29 cellular contexts compared by ENCODE assay signal in genomic region chr17:11372692-11373091, GRCh38.
"Had no signal": no experiment of that assay in that cellular context is flagged by ENCODE, and none has a peak within 500 bp of the region (broad histone marks: within the 10 kb centered on the region; RNA-seq: fewer than 3 reads in every experiment).

No MANE protein-coding gene starts in this region.

- H3K9me3 ChIP-seq: Peyer's patch, SJCRH30 had no signal

- H3K9ac ChIP-seq: SK-N-SH had no signal

- H3K27me3 ChIP-seq: brain microvascular endothelial cell, cardiac muscle cell, Peyer's patch, SJCRH30 had no signal

- DNase-seq: activated CD4-positive, alpha-beta T cell treated with anti-CD3 and anti-CD28 coated beads for 48 hours; activated CD4-positive, alpha-beta T cell treated with anti-CD3 and anti-CD28 coated beads, Interleukin-2, amount 50 U/mL, for 4 hours; activated CD4-positive, CD25-positive, alpha-beta regulatory T cell treated with anti-CD3 and anti-CD28 coated beads, Interleukin-2, amount 50 U/mL, for 72 hours; activated CD8-positive, alpha-beta memory T cell treated with anti-CD3 and anti-CD28 coated beads, Interleukin-2, amount 10 ng/mL, durations not matched to agents 7 days and 5 days; activated effector memory CD4-positive, alpha-beta T cell treated with anti-CD3 and anti-CD28 coated beads, Interleukin-2, amount 50 U/mL, for 16 hours; activated naive CD4-positive, alpha-beta T cell treated with Interleukin-2 at 50 U/mL for 16 hours; activated naive CD8-positive, alpha-beta T cell treated with anti-CD3 and anti-CD28 coated beads, Interleukin-2, amount 50 U/mL, for 24 hours; activated T-cell treated with anti-CD3 and anti-CD28 coated beads, Interleukin-2, amount 50 U/mL, for 24 hours; amniotic stem cell; brain microvascular endothelial cell; cerebellar nuclear complex; KBM-7; MV-4-11; NCI-H1092 treated with DMSO at 0.1 percent for 48 hours; NCI-H1417 treated with DMSO at 0.1 percent for 48 hours; NCI-H1694; NCI-H2029; NCI-H2107; NCI-H2171 treated with DMSO at 0.1 percent for 48 hours; NCI-H226; NCI-H526; NCI-H774; Peyer's patch; Right ventricle myocardium superior; SJCRH30; SK-N-SH; SW 1271 had no signal

- H3K4me2 ChIP-seq: SK-N-SH had no signal

- H3K4me3 ChIP-seq: cardiac muscle cell, Peyer's patch, SJCRH30 had no signal

- H3K4me1 ChIP-seq: Peyer's patch, SJCRH30 had no signal

- H3K27ac ChIP-seq: brain microvascular endothelial cell, cardiac muscle cell, Peyer's patch, RWPE1, SJCRH30 had no signal

- H3K36me3 ChIP-seq: brain microvascular endothelial cell, cardiac muscle cell, Peyer's patch, SJCRH30 had no signal
